ENCODE assay signal across 33 cellular contexts in the genomic region with DNA sequence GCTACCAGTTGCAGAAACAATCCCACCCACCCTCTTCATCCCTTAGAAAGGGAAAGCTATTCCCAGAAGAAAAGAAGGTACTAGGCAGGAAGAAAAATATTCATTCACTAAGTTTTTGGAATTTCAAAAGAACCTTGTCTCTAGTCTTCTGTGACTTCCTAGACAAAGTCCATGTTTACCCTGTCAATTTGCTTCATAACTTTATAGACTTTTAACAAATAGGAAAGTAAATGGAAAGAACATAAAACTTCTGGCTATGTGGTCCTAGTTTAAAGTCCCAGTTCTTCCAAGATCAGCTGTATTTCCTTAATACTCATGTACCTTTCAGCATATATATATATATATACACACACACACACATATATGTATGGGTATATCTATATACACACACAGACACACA.
"Had no signal": no experiment of that assay in that cellular context is flagged by ENCODE, and none has a peak within 500 bp of the region (broad histone marks: within the 10 kb centered on the region; RNA-seq: fewer than 3 reads in every experiment).

No MANE protein-coding gene starts in this region.

- H3K27me3 ChIP-seq: ascending aorta, breast epithelium, cardiac muscle cell, dorsolateral prefrontal cortex, esophagus muscularis mucosa, gastrocnemius medialis had no signal

- H3K27ac ChIP-seq: ascending aorta, breast epithelium, cardiac muscle cell, coronary artery, dorsolateral prefrontal cortex, esophagus muscularis mucosa, foreskin keratinocyte, gastrocnemius medialis, WERI-Rb-1 had no signal

- H3K4me1 ChIP-seq: ascending aorta, breast epithelium, esophagus muscularis mucosa, foreskin keratinocyte, gastrocnemius medialis had no signal

- DNase-seq: activated B cell treated with CpG ODN at 0.5 μM for 24 hours; activated CD4-positive, alpha-beta memory T cell treated with anti-CD3 and anti-CD28 coated beads for 36 hours; activated CD4-positive, alpha-beta T cell treated with anti-CD3 and anti-CD28 coated beads for 36 hours; activated CD4-positive, alpha-beta T cell treated with anti-CD3 and anti-CD28 coated beads, Interleukin-2, amount 10 ng/mL, durations not matched to agents 24 days and 14 days; activated CD8-positive, alpha-beta memory T cell treated with anti-CD3 and anti-CD28 coated beads, Interleukin-2, amount 50 U/mL, for 48 hours; activated CD8-positive, alpha-beta T cell treated with anti-CD3 and anti-CD28 coated beads, Interleukin-2, amount 10 ng/mL, durations not matched to agents 7 days and 5 days; activated gamma-delta T cell; activated naive CD4-positive, alpha-beta T cell; activated naive CD4-positive, alpha-beta T cell treated with anti-CD3 and anti-CD28 coated beads, Interleukin-2, amount 10 ng/mL, durations not matched to agents 7 days and 5 days; activated naive CD8-positive, alpha-beta T cell treated with anti-CD3 and anti-CD28 coated beads, Interleukin-2, amount 10 ng/mL, durations not matched to agents 7 days and 5 days; activated T-cell treated with anti-CD3 and anti-CD28 coated beads for 4 hours; activated T-cell treated with anti-CD3 and anti-CD28 coated beads, Interleukin-2, amount 50 U/mL, for 24 hours; activated T-cell treated with anti-CD3 and anti-CD28 coated beads, Interleukin-2, amount 50 U/mL, for 72 hours; central memory CD4-positive, alpha-beta T cell; cerebellar nuclear complex; dorsolateral prefrontal cortex; effector memory CD4-positive, alpha-beta T cell; gastrocnemius medialis; glutamatergic neuron; SW 1271; T-cell; T-helper 9 cell; WERI-Rb-1 had no signal

- H3K27me3 Mint-ChIP-seq: activated B cell treated with CpG ODN at 0.5 μM for 24 hours; activated CD4-positive, alpha-beta memory T cell treated with anti-CD3 and anti-CD28 coated beads for 36 hours; activated CD4-positive, alpha-beta T cell treated with anti-CD3 and anti-CD28 coated beads, Interleukin-2, amount 10 ng/mL, durations not matched to agents 24 days and 14 days; activated naive CD4-positive, alpha-beta T cell treated with anti-CD3 and anti-CD28 coated beads, Interleukin-2, amount 10 ng/mL, durations not matched to agents 7 days and 5 days; activated naive CD8-positive, alpha-beta T cell treated with anti-CD3 and anti-CD28 coated beads, Interleukin-2, amount 10 ng/mL, durations not matched to agents 7 days and 5 days; activated T-cell treated with anti-CD3 and anti-CD28 coated beads, Interleukin-2, amount 50 U/mL, for 24 hours; dendritic cell treated with granulocyte-macrophage colony-stimulating factor and Interleukin-4, amounts not matched to agents 40 ng/mL and 50 ng/mL, for 4 days; T-cell had no signal

- H3K4me1 Mint-ChIP-seq: activated B cell treated with CpG ODN at 0.5 μM for 24 hours; activated CD4-positive, alpha-beta T cell treated with anti-CD3 and anti-CD28 coated beads for 36 hours; activated CD4-positive, alpha-beta T cell treated with anti-CD3 and anti-CD28 coated beads, Interleukin-2, amount 10 ng/mL, durations not matched to agents 24 days and 14 days; activated naive CD4-positive, alpha-beta T cell treated with anti-CD3 and anti-CD28 coated beads, Interleukin-2, amount 10 ng/mL, durations not matched to agents 7 days and 5 days; activated naive CD8-positive, alpha-beta T cell treated with anti-CD3 and anti-CD28 coated beads, Interleukin-2, amount 10 ng/mL, durations not matched to agents 7 days and 5 days; T-cell had no signal

- H3K36me3 ChIP-seq: ascending aorta, breast epithelium, cardiac muscle cell, esophagus muscularis mucosa, gastrocnemius medialis, WERI-Rb-1 had no signal

- H3K27ac Mint-ChIP-seq: activated B cell treated with CpG ODN at 0.5 μM for 24 hours; activated CD4-positive, alpha-beta memory T cell treated with anti-CD3 and anti-CD28 coated beads for 36 hours; activated CD4-positive, alpha-beta T cell treated with anti-CD3 and anti-CD28 coated beads for 36 hours; activated CD4-positive, alpha-beta T cell treated with anti-CD3 and anti-CD28 coated beads, Interleukin-2, amount 10 ng/mL, durations not matched to agents 24 days and 14 days; activated CD8-positive, alpha-beta T cell treated with anti-CD3 and anti-CD28 coated beads, Interleukin-2, amount 10 ng/mL, durations not matched to agents 7 days and 5 days; activated naive CD4-positive, alpha-beta T cell treated with anti-CD3 and anti-CD28 coated beads, Interleukin-2, amount 10 ng/mL, durations not matched to agents 7 days and 5 days; activated naive CD4-positive, alpha-beta T cell treated with anti-CD3 and anti-CD28 coated beads, Interleukin-2, amount 50 U/mL, for 72 hours; activated naive CD8-positive, alpha-beta T cell treated with anti-CD3 and anti-CD28 coated beads, Interleukin-2, amount 10 ng/mL, durations not matched to agents 7 days and 5 days; activated T-cell treated with anti-CD3 and anti-CD28 coated beads, Interleukin-2, amount 50 U/mL, for 24 hours; activated T-cell treated with anti-CD3 and anti-CD28 coated beads, Interleukin-2, amount 50 U/mL, for 72 hours; dendritic cell treated with granulocyte-macrophage colony-stimulating factor and Interleukin-4, amounts not matched to agents 40 ng/mL and 50 ng/mL, for 4 days; T-cell; T-helper 1 cell treated with Interleukin-12 subunit alpha and Interleukin-12 subunit beta and Interleukin-4 antibody, amounts not matched to agents 30 μg/mL and 1 μg/mL, for 36 hours had no signal

- H3K4me3 Mint-ChIP-seq: activated B cell treated with CpG ODN at 0.5 μM for 24 hours; activated CD4-positive, alpha-beta memory T cell treated with anti-CD3 and anti-CD28 coated beads for 36 hours; activated CD4-positive, alpha-beta T cell treated with anti-CD3 and anti-CD28 coated beads for 36 hours; activated CD4-positive, alpha-beta T cell treated with anti-CD3 and anti-CD28 coated beads, Interleukin-2, amount 10 ng/mL, durations not matched to agents 24 days and 14 days; activated CD8-positive, alpha-beta T cell treated with anti-CD3 and anti-CD28 coated beads, Interleukin-2, amount 10 ng/mL, durations not matched to agents 7 days and 5 days; activated naive CD4-positive, alpha-beta T cell treated with anti-CD3 and anti-CD28 coated beads, Interleukin-2, amount 10 ng/mL, durations not matched to agents 7 days and 5 days; activated naive CD8-positive, alpha-beta T cell treated with anti-CD3 and anti-CD28 coated beads, Interleukin-2, amount 10 ng/mL, durations not matched to agents 7 days and 5 days; activated T-cell treated with anti-CD3 and anti-CD28 coated beads, Interleukin-2, amount 50 U/mL, for 24 hours; activated T-cell treated with anti-CD3 and anti-CD28 coated beads, Interleukin-2, amount 50 U/mL, for 72 hours; brain; dendritic cell treated with granulocyte-macrophage colony-stimulating factor and Interleukin-4, amounts not matched to agents 40 ng/mL and 50 ng/mL, for 4 days; T-cell; T-helper 1 cell treated with Interleukin-12 subunit alpha and Interleukin-12 subunit beta and Interleukin-4 antibody, amounts not matched to agents 30 μg/mL and 1 μg/mL, for 36 hours had no signal

- H3K36me3 Mint-ChIP-seq: activated CD4-positive, alpha-beta memory T cell treated with anti-CD3 and anti-CD28 coated beads for 36 hours; activated naive CD4-positive, alpha-beta T cell treated with anti-CD3 and anti-CD28 coated beads, Interleukin-2, amount 10 ng/mL, durations not matched to agents 7 days and 5 days; activated naive CD4-positive, alpha-beta T cell treated with anti-CD3 and anti-CD28 coated beads, Interleukin-2, amount 50 U/mL, for 72 hours; activated naive CD8-positive, alpha-beta T cell treated with anti-CD3 and anti-CD28 coated beads, Interleukin-2, amount 10 ng/mL, durations not matched to agents 7 days and 5 days; brain; T-cell had no signal

- H3K9me3 Mint-ChIP-seq: activated CD4-positive, alpha-beta memory T cell treated with anti-CD3 and anti-CD28 coated beads for 36 hours; activated CD4-positive, alpha-beta T cell treated with anti-CD3 and anti-CD28 coated beads, Interleukin-2, amount 10 ng/mL, durations not matched to agents 24 days and 14 days; activated naive CD4-positive, alpha-beta T cell treated with anti-CD3 and anti-CD28 coated beads, Interleukin-2, amount 10 ng/mL, durations not matched to agents 7 days and 5 days; activated naive CD8-positive, alpha-beta T cell treated with anti-CD3 and anti-CD28 coated beads, Interleukin-2, amount 10 ng/mL, durations not matched to agents 7 days and 5 days; activated T-cell treated with anti-CD3 and anti-CD28 coated beads, Interleukin-2, amount 50 U/mL, for 24 hours; brain; dendritic cell treated with granulocyte-macrophage colony-stimulating factor and Interleukin-4, amounts not matched to agents 40 ng/mL and 50 ng/mL, for 4 days; T-helper 1 cell treated with Interleukin-12 subunit alpha and Interleukin-12 subunit beta and Interleukin-4 antibody, amounts not matched to agents 30 μg/mL and 1 μg/mL, for 36 hours had no signal

- H3K9me3 ChIP-seq: ascending aorta, breast epithelium, esophagus muscularis mucosa, gastrocnemius medialis had no signal

- H3K4me3 ChIP-seq: ascending aorta, breast epithelium, cardiac muscle cell, coronary artery, dorsolateral prefrontal cortex, esophagus muscularis mucosa, gastrocnemius medialis had no signal
